ENCODE assay signal across 8 cellular contexts in the genomic region with DNA sequence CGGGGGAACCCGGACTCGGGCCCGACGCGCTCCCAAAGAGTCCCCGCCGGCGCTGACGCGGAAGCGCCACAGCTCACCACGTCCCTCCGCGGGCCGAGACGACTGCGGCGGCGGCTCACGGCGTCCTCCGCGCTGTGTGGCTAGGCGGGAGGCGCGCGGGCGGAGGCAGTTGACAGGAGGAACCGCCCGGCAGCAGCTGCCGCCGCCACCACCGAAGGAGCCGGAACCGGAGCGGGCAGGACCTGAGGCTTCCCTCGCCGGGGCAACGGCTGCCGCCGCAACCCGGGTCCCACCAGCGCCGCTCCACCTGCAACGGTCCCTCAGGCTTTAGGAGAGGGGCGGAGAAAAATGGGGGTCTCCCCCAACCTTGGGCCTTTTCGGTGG. TPM values are rescaled to one million over a fixed set of nuclear protein-coding genes. Genes with fewer than 3 reads are reported as not detected.
DNase-seq lines count a peak whose midpoint lies in the region; ATAC-seq, FAIRE-seq and TF ChIP-seq lines count a peak whose summit lies in the region.

No MANE protein-coding gene starts in this region.

- no peak for TF ChIP-seq POLR2A in heart left ventricle (IDR thresholded peaks at IDR 0.05)
- TF ChIP-seq POLR2A in prostate gland (IDR thresholded peaks at IDR 0.05), result no peak

- 0 to 1% (median 0%) methylated on average over 3 to 48 of the region's 48 CpGs for WGBS in heart left ventricle, 4 donors
- 0% methylated on average over 10 of the region's 48 CpGs for WGBS in prostate gland

- intact Hi-C loops in heart left ventricle (cut with DNase I), result loop anchor here in 8 of 10 donors (2.0 to 10.0 kb wide), 8 partner anchors 45 to 263 kb away; a partner anchor contains a TSS
- intact Hi-C loops in prostate gland (cut with DNase I), result loop anchor here (5.0 kb wide), 2 partner anchors 195 to 950 kb away; a partner anchor contains a TSS

- H3K36me3 Mint-ChIP-seq in activated naive CD8-positive, alpha-beta T cell treated with anti-CD3 and anti-CD28 coated beads for 36 hours, result peaks cover 39% of the 10 kb centered on the region

- ATAC-seq in HG03135 (IDR thresholded peaks at IDR 0.05; ENCODE audit: unreplicated experiment) (peak; percentile 45), heart left ventricle (peak in 3 of 4 donors; percentile 18 to 81 (median 50))

- H3K27ac Mint-ChIP-seq in activated naive CD8-positive, alpha-beta T cell treated with anti-CD3 and anti-CD28 coated beads for 36 hours, result peak overlapping the region; percentile 95

- peak overlapping the region; percentile 99 for H3K4me3 Mint-ChIP-seq in activated naive CD8-positive, alpha-beta T cell treated with anti-CD3 and anti-CD28 coated beads for 36 hours

- DNase-seq in AG04450 (ENCODE audit: low read depth, low spot score) (no peak), GM18507 (ENCODE audit: extremely low spot score, insufficient read length, low read depth) (peak; percentile 39), RWPE1 (ENCODE audit: low spot score) (peak; percentile 20), heart left ventricle (peak; percentile 48 to 82 (median 62)), prostate gland (ENCODE audit: low spot score) (peak; percentile 27), urothelium cell line (ENCODE audit: low spot score) (peak; percentile 25)
- peak; percentile 77 for DNase-seq in activated naive CD8-positive, alpha-beta T cell treated with anti-CD3 and anti-CD28 coated beads for 36 hours

- TF ChIP-seq CTCF in AG04450 (IDR thresholded peaks at IDR 0.05; ENCODE audit: low read depth, low read length), result no peak
- no peak for TF ChIP-seq CTCF in RWPE1 (conservative IDR thresholded peaks at IDR 0.05; ENCODE audit: low read depth)
- TF ChIP-seq CTCF in heart left ventricle (IDR thresholded peaks at IDR 0.05), result peak in 1 of 12 donors; percentile 11
- no peak for TF ChIP-seq CTCF in prostate gland (IDR thresholded peaks at IDR 0.05)

- peaks cover 0 to 35% (median 20%) of the 10 kb centered on the region in 9 donors for H3K36me3 ChIP-seq in heart left ventricle
- H3K36me3 ChIP-seq in prostate gland, result no peaks in the 10 kb centered on the region

- H3K27me3 ChIP-seq in AG04450 (ENCODE audit: control insufficient read depth, insufficient read depth, low read length) (no peaks in the 10 kb centered on the region), heart left ventricle (no peaks in the 10 kb centered on the region), prostate gland (replicated peaks; ENCODE audit: insufficient read depth) (no peaks in the 10 kb centered on the region)

- POLR2A ChIA-PET in AG04450 (lab: Yijun Ruan, JAX), result interaction anchor here (0.8 to 1.3 kb wide), 3 partner anchors 24 to 186 kb away, joined by 3 to 4 read pairs (median 3); no protein-coding TSS in a partner anchor
- POLR2A ChIA-PET in RWPE1 (lab: Yijun Ruan, JAX; ENCODE audit: low non-redundant PET), result no interaction called here

- H3K4me1 Mint-ChIP-seq in activated naive CD8-positive, alpha-beta T cell treated with anti-CD3 and anti-CD28 coated beads for 36 hours, result peaks cover 59% of the 10 kb centered on the region

- CTCF ChIA-PET in AG04450 (lab: Charles Lee), result interaction anchor here (1.5 kb wide), 1 partner anchor 55 kb away, joined by 4 read pairs; no protein-coding TSS in a partner anchor
- CTCF ChIA-PET in RWPE1 (lab: Yijun Ruan, JAX), result interaction anchor here (0.7 kb wide), 1 partner anchor 996 kb away, joined by 3 read pairs; no protein-coding TSS in a partner anchor

- peak overlapping the region; percentile 87 for H3K4me3 ChIP-seq in AG04450 (ENCODE audit: low read depth, low read length)
- peak overlapping the region; percentile 76 to 99 (median 90) for H3K4me3 ChIP-seq in heart left ventricle
- peak overlapping the region; percentile 97 for H3K4me3 ChIP-seq in prostate gland

- peaks cover 9% of the 10 kb centered on the region for H3K9me3 Mint-ChIP-seq in activated naive CD8-positive, alpha-beta T cell treated with anti-CD3 and anti-CD28 coated beads for 36 hours

- FAIRE-seq in GM18507 (lab: Jason Lieb, UNC) (no peak), urothelium cell line (lab: Jason Lieb, UNC) (no peak)

- H3K27ac ChIP-seq in AG04450 (ENCODE audit: low read depth, low read length) (peak overlapping the region; percentile 86), RWPE1 (peak overlapping the region; percentile 86), heart left ventricle (peak overlapping the region; percentile 88 to 99 (median 94)), prostate gland (peak overlapping the region; percentile 96)

- no peaks in the 10 kb centered on the region; the same call in 1 of the 2 replicates for H3K9me3 ChIP-seq in AG04450 (ENCODE audit: control insufficient read depth, insufficient read depth, low read length)
- H3K9me3 ChIP-seq in heart left ventricle, result no peaks in the 10 kb centered on the region
- no peaks in the 10 kb centered on the region for H3K9me3 ChIP-seq in prostate gland

- H3K27me3 Mint-ChIP-seq in activated naive CD8-positive, alpha-beta T cell treated with anti-CD3 and anti-CD28 coated beads for 36 hours, result no peaks in the 10 kb centered on the region

- H3K4me1 ChIP-seq in heart left ventricle, result peaks cover 0 to 52% (median 21%) of the 10 kb centered on the region in 12 donors
- H3K4me1 ChIP-seq in prostate gland (replicated peaks), result no peaks in the 10 kb centered on the region

RNA-seq across cellular contexts. Expression of a gene that starts 0.3 kb away (rescaled TPM):
- polyA plus RNA-seq in AG04450 (2011; rRNA removed) (10.5 and 13.1 TPM in 2 replicates), heart left ventricle (1 to 10 TPM; 4.2 to 7.4 TPM)
- polyA minus RNA-seq in AG04450 (2011; rRNA and poly(A)+ RNA removed), result 13.6 and 22.3 TPM in 2 replicates
- 10 to 100 TPM; 32.1 to 34.2 TPM for total RNA-seq in activated naive CD8-positive, alpha-beta T cell treated with anti-CD3 and anti-CD28 coated beads for 36 hours
- total RNA-seq in heart left ventricle (10 to 100 TPM; 20.3 to 34.7 (median 22.9) TPM), prostate gland (10 to 100 TPM; 29.8 to 33.9 TPM)
